In genomic region chr19:48799358-48800300, GRCh38 we compare ENCODE assay signal across 1 cellular context.
TF ChIP-seq lines count a peak whose summit lies in the region.

No MANE protein-coding gene starts in this region.

TF ChIP-seq in HepG2, 621 proteins besides CTCF, POLR2A, EP300 and RAD21:
- peak; percentile 19; the same call in 1 of the 2 replicates for TF ChIP-seq ATF7 (IDR thresholded peaks at IDR 0.05)
- TF ChIP-seq ATF7 (CRISPR knock-in tag; IDR thresholded peaks at IDR 0.05), result no peak
- 0 out of 2 replicates have a peak, but pooled peaks have one; percentile 27 for TF ChIP-seq MTA1 (CRISPR knock-in tag; IDR thresholded peaks at IDR 0.05; ENCODE audit: borderline replicate concordance)
- no peak for TF ChIP-seq HHEX (CRISPR knock-in tag; IDR thresholded peaks at IDR 0.05)
